In the genomic region with DNA sequence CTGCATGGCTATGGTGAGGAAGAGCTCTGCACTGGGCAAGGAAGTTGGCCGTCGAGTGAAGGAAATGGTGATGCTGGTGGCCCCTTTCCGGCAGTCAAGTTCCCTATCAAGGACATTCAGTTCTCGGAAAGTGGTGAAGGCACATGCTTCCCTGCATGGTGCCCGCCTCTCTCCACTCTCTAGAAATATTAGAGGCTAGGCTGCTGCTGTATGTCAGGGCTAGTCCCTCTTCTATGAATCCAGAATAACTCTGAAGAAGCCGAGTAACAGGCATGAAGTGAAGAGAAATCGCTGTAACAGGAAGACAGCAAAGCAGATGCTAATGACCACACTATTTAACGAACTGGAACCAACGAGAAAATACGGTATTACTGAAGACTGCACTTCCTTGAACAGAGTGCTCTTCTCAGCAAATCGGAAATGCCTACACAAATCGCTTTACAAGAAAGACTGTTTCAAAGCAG, we compare ENCODE assay signal across 1 cellular context.
TF ChIP-seq lines count a peak whose summit lies in the region.

No MANE protein-coding gene starts in this region.

TF ChIP-seq in GM12878, 131 proteins besides CTCF, POLR2A, EP300 and RAD21 (continued from another document):
- no peak for TF ChIP-seq ZBTB40 (IDR thresholded peaks at IDR 0.05; ENCODE audit: borderline replicate concordance)
- TF ChIP-seq MXI1 (IDR thresholded peaks at IDR 0.05; ENCODE audit: low read depth, low read length) = peak; percentile 24; the same call in 1 of the 2 replicates
- TF ChIP-seq MLLT1 (IDR thresholded peaks at IDR 0.05) = peak; percentile 72; the same call in 1 of the 2 replicates
- no peak for TF ChIP-seq CBFB (IDR thresholded peaks at IDR 0.05; ENCODE audit: low read depth)
- 0 out of 2 replicates have a peak, but pooled peaks have one; percentile 16 for TF ChIP-seq BACH1 (IDR thresholded peaks at IDR 0.05; ENCODE audit: borderline replicate concordance)
- 0 out of 2 replicates have a peak, but pooled peaks have one; percentile 66 for TF ChIP-seq NBN (IDR thresholded peaks at IDR 0.05)
- no peak for TF ChIP-seq CHD2 (IDR thresholded peaks at IDR 0.05; ENCODE audit: borderline replicate concordance, low read depth, low read length)
- no peak for TF ChIP-seq SREBF1 (IDR thresholded peaks at IDR 0.05; ENCODE audit: low read length)
